ENCODE assay signal across 1 cellular context in genomic region chr11:76700177-76701100, GRCh38.
TF ChIP-seq lines count a peak whose summit lies in the region.

No MANE protein-coding gene starts in this region.

TF ChIP-seq in K562, 482 proteins besides CTCF, POLR2A, EP300 and RAD21 (continued from another document):
- TF ChIP-seq E2F5 (CRISPR knock-in tag; IDR thresholded peaks at IDR 0.05) (no peak), SMARCB1 (IDR thresholded peaks at IDR 0.05; ENCODE audit: insufficient read length, low read depth) (peak; percentile 79), PRPF4 (IDR thresholded peaks at IDR 0.05; ENCODE audit: insufficient read depth, low read depth, low read length, poor library complexity, severe bottlenecking) (no peak), TCF3 (CRISPR knock-in tag; IDR thresholded peaks at IDR 0.05) (peak; percentile 99), RBM22 (IDR thresholded peaks at IDR 0.05; ENCODE audit: low read depth, low read length, poor library complexity, severe bottlenecking) (no peak), NR2C1 (IDR thresholded peaks at IDR 0.05) (no peak), NR2C1 (tag; IDR thresholded peaks at IDR 0.05) (peak; percentile 41; the same call in 1 of the 2 replicates), SMARCC2 (IDR thresholded peaks at IDR 0.05; ENCODE audit: low read depth) (peak; percentile 99), MXI1 (IDR thresholded peaks at IDR 0.05; ENCODE audit: low read depth, low read length) (no peak), RBBP5 (IDR thresholded peaks at IDR 0.05; ENCODE audit: borderline replicate concordance, insufficient read depth, low read length, poor library complexity, severe bottlenecking) (peak; percentile 94), RNF2 (IDR thresholded peaks at IDR 0.05) (peak; percentile 93), TOE1 (IDR thresholded peaks at IDR 0.05; ENCODE audit: borderline replicate concordance) (peak; percentile 86), TOE1 (CRISPR knock-in tag; IDR thresholded peaks at IDR 0.05; ENCODE audit: borderline replicate concordance, low read depth) (no peak), MBD2 (IDR thresholded peaks at IDR 0.05; ENCODE audit: borderline replicate concordance, low read depth) (peak; percentile 82), ZKSCAN8 (CRISPR knock-in tag; IDR thresholded peaks at IDR 0.05) (peak; percentile 73; the same call in 1 of the 2 replicates), SIRT6 (IDR thresholded peaks at IDR 0.05; ENCODE audit: low read depth, low read length) (no peak), TEAD4 (IDR thresholded peaks at IDR 0.05; ENCODE audit: low read length) (peak; percentile 99), TEAD4 (CRISPR knock-in tag; IDR thresholded peaks at IDR 0.05; ENCODE audit: borderline replicate concordance) (no peak), ZNF197 (CRISPR knock-in tag; IDR thresholded peaks at IDR 0.05; ENCODE audit: low read depth) (0 out of 2 replicates have a peak, but pooled peaks have one; percentile 44)
- TF ChIP-seq, protein P1, sequence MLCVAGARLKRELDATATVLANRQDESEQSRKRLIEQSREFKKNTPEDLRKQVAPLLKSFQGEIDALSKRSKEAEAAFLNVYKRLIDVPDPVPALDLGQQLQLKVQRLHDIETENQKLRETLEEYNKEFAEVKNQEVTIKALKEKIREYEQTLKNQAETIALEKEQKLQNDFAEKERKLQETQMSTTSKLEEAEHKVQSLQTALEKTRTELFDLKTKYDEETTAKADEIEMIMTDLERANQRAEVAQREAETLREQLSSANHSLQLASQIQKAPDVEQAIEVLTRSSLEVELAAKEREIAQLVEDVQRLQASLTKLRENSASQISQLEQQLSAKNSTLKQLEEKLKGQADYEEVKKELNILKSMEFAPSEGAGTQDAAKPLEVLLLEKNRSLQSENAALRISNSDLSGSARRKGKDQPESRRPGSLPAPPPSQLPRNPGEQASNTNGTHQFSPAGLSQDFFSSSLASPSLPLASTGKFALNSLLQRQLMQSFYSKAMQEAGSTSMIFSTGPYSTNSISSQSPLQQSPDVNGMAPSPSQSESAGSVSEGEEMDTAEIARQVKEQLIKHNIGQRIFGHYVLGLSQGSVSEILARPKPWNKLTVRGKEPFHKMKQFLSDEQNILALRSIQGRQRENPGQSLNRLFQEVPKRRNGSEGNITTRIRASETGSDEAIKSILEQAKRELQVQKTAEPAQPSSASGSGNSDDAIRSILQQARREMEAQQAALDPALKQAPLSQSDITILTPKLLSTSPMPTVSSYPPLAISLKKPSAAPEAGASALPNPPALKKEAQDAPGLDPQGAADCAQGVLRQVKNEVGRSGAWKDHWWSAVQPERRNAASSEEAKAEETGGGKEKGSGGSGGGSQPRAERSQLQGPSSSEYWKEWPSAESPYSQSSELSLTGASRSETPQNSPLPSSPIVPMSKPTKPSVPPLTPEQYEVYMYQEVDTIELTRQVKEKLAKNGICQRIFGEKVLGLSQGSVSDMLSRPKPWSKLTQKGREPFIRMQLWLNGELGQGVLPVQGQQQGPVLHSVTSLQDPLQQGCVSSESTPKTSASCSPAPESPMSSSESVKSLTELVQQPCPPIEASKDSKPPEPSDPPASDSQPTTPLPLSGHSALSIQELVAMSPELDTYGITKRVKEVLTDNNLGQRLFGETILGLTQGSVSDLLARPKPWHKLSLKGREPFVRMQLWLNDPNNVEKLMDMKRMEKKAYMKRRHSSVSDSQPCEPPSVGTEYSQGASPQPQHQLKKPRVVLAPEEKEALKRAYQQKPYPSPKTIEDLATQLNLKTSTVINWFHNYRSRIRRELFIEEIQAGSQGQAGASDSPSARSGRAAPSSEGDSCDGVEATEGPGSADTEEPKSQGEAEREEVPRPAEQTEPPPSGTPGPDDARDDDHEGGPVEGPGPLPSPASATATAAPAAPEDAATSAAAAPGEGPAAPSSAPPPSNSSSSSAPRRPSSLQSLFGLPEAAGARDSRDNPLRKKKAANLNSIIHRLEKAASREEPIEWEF (CRISPR knock-in tag; IDR thresholded peaks at IDR 0.05): peak; percentile 28; the same call in 1 of the 2 replicates
- TF ChIP-seq, protein P2, sequence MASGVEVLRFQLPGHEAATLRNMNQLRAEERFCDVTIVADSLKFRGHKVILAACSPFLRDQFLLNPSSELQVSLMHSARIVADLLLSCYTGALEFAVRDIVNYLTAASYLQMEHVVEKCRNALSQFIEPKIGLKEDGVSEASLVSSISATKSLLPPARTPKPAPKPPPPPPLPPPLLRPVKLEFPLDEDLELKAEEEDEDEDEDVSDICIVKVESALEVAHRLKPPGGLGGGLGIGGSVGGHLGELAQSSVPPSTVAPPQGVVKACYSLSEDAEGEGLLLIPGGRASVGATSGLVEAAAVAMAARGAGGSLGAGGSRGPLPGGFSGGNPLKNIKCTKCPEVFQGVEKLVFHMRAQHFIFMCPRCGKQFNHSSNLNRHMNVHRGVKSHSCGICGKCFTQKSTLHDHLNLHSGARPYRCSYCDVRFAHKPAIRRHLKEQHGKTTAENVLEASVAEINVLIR (CRISPR knock-in tag; IDR thresholded peaks at IDR 0.05): no peak; the same call in 1 of the 2 replicates
